ENCODE assay signal across 17 cellular contexts in the genomic region with DNA sequence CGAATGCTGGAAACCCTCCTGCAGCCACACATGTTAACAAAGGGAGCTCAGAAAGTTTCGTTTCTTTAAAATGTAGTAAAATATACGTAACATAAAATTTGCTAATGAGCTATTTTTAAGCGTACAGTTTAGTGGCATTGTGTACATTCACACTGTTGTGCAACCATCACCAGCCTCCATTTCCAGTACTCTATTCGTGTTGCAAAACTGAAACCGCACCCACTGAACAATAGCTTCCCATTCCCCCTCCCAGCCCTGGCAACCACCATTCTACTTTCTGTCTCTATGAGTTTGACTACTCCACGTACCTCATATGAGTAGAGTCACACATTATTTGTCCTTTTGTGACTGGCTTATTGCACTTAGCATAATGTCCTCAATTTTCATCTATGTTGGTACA.
A peak's percentile ranks its signal among the peaks of the same experiment; 100 is the strongest.
DNase-seq lines count a peak whose midpoint lies in the region; ATAC-seq and TF ChIP-seq lines count a peak whose summit lies in the region.
"Had no signal": no experiment of that assay in that cellular context is flagged by ENCODE, and none has a peak within 500 bp of the region (broad histone marks: within the 10 kb centered on the region; RNA-seq: fewer than 3 reads in every experiment).

No MANE protein-coding gene starts in this region.

- no peak overlapping the region for H3K4me3 Mint-ChIP-seq in activated CD8-positive, alpha-beta T cell treated with anti-CD3 and anti-CD28 coated beads, Interleukin-2, amount 10 ng/mL, durations not matched to agents 7 days and 5 days
- H3K4me3 Mint-ChIP-seq: activated naive CD8-positive, alpha-beta T cell treated with anti-CD3 and anti-CD28 coated beads for 36 hours; memory B cell had no signal

- CTCF ChIA-PET in activated CD8-positive, alpha-beta T cell treated with anti-CD3 and anti-CD28 coated beads, Interleukin-2, amount 10 ng/mL, durations not matched to agents 7 days and 5 days (lab: Charles Lee): no interaction called here

- H3K4me3 ChIP-seq in GM12865 (ENCODE audit: low read depth, low read length): no peak overlapping the region
- H3K4me3 ChIP-seq: ovary, SK-N-MC had no signal

- ATAC-seq in left ventricle myocardium superior: peak; percentile 59
- ATAC-seq in GM21381 (IDR thresholded peaks at IDR 0.05; ENCODE audit: unreplicated experiment): no peak
- no peak for ATAC-seq in GM21723 (IDR thresholded peaks at IDR 0.05; ENCODE audit: unreplicated experiment)
- ATAC-seq in activated CD8-positive, alpha-beta T cell treated with anti-CD3 and anti-CD28 coated beads, Interleukin-2, amount 10 ng/mL, durations not matched to agents 7 days and 5 days: no peak

- H3K4me1 Mint-ChIP-seq in activated CD8-positive, alpha-beta T cell treated with anti-CD3 and anti-CD28 coated beads, Interleukin-2, amount 10 ng/mL, durations not matched to agents 7 days and 5 days (ENCODE audit: low read depth): peaks cover 7% of the 10 kb centered on the region

- DNase-seq in GM12865 (ENCODE audit: low read depth): peak; percentile 11
- peak; percentile 7 for DNase-seq in OCI-M1 (lab: John Stamatoyannopoulos, UW)
- DNase-seq in left ventricle myocardium superior: no peak
- peak; percentile 73 for DNase-seq in pons (ENCODE audit: low spot score)
- no peak for DNase-seq in inferior parietal cortex (ENCODE audit: extremely low spot score)
- no peak for DNase-seq in activated CD8-positive, alpha-beta T cell treated with anti-CD3 and anti-CD28 coated beads, Interleukin-2, amount 10 ng/mL, durations not matched to agents 7 days and 5 days
- DNase-seq: activated CD8-positive, alpha-beta memory T cell treated with anti-CD3 and anti-CD28 coated beads, Interleukin-2, amount 50 U/mL, for 48 hours; activated naive CD8-positive, alpha-beta T cell treated with anti-CD3 and anti-CD28 coated beads for 36 hours; DMS153; NCI-H187 treated with DMSO at 0.1 percent for 48 hours; ovary; stimulated activated CD8-positive, alpha-beta memory T cell treated with anti-CD3 and anti-CD28 coated beads, Interleukin-4, amount 100 ng/mL, for 48 hours had no signal

- no peak for TF ChIP-seq CTCF in GM12865 (IDR thresholded peaks at IDR 0.05; ENCODE audit: insufficient read depth, low read depth, low read length, missing control alignments)

- intact Hi-C loops in left ventricle myocardium superior (cut with micrococcal nuclease): no loop called here

- H3K27ac Mint-ChIP-seq in activated CD8-positive, alpha-beta T cell treated with anti-CD3 and anti-CD28 coated beads, Interleukin-2, amount 10 ng/mL, durations not matched to agents 7 days and 5 days: no peak overlapping the region
- H3K27ac Mint-ChIP-seq: activated naive CD8-positive, alpha-beta T cell treated with anti-CD3 and anti-CD28 coated beads for 36 hours; IgD-negative memory B cell; memory B cell had no signal

- no peaks in the 10 kb centered on the region for H3K27me3 Mint-ChIP-seq in activated CD8-positive, alpha-beta T cell treated with anti-CD3 and anti-CD28 coated beads, Interleukin-2, amount 10 ng/mL, durations not matched to agents 7 days and 5 days (ENCODE audit: low read depth)
- H3K27me3 Mint-ChIP-seq: activated naive CD8-positive, alpha-beta T cell treated with anti-CD3 and anti-CD28 coated beads for 36 hours had no signal

- H3K9me3 Mint-ChIP-seq in activated CD8-positive, alpha-beta T cell treated with anti-CD3 and anti-CD28 coated beads, Interleukin-2, amount 10 ng/mL, durations not matched to agents 7 days and 5 days (ENCODE audit: insufficient read depth): no peaks in the 10 kb centered on the region
- H3K9me3 Mint-ChIP-seq: activated naive CD8-positive, alpha-beta T cell treated with anti-CD3 and anti-CD28 coated beads for 36 hours; IgD-negative memory B cell; memory B cell had no signal

- POLR2A ChIA-PET in activated CD8-positive, alpha-beta T cell treated with anti-CD3 and anti-CD28 coated beads, Interleukin-2, amount 10 ng/mL, durations not matched to agents 7 days and 5 days (lab: Charles Lee): no interaction called here

- no peaks in the 10 kb centered on the region for H3K36me3 Mint-ChIP-seq in activated CD8-positive, alpha-beta T cell treated with anti-CD3 and anti-CD28 coated beads, Interleukin-2, amount 10 ng/mL, durations not matched to agents 7 days and 5 days (ENCODE audit: low read depth)
- H3K36me3 Mint-ChIP-seq: activated naive CD8-positive, alpha-beta T cell treated with anti-CD3 and anti-CD28 coated beads for 36 hours; IgD-negative memory B cell; memory B cell had no signal

Comparison
In these comparisons a context has a peak if more than half of its experiments do, and no peak if none do; other contexts are left out.
1. DNase-seq: peak in GM12865 (single experiment), OCI-M1 (single experiment) and pons (single experiment); none in left ventricle myocardium superior (single experiment), inferior parietal cortex (single experiment) and activated CD8-positive, alpha-beta T cell treated with anti-CD3 and anti-CD28 coated beads, Interleukin-2, amount 10 ng/mL, durations not matched to agents 7 days and 5 days (single experiment).